Comparison of ENCODE assay signal across 21 cellular contexts in genomic region chr5:113270081-113270480, GRCh38.
DNase-seq lines count a peak whose midpoint lies in the region; ATAC-seq and TF ChIP-seq lines count a peak whose summit lies in the region.
"Had no signal": no experiment of that assay in that cellular context is flagged by ENCODE, and none has a peak within 500 bp of the region (broad histone marks: within the 10 kb centered on the region; RNA-seq: fewer than 3 reads in every experiment).

No MANE protein-coding gene starts in this region.

- H3K9ac ChIP-seq in Loucy (ENCODE audit: low read depth, low read length, poor library complexity, severe bottlenecking) (no peak overlapping the region), parathyroid adenoma (no peak overlapping the region)

- DNase-seq in central memory CD8-positive, alpha-beta T cell (ENCODE audit: low spot score in 2 of 2) = no peak
- DNase-seq in foreskin keratinocyte (no peak), aorta (no peak)
- DNase-seq in effector CD4-positive, alpha-beta T cell = no peak
- no peak for DNase-seq in activated naive CD4-positive, alpha-beta T cell treated with anti-CD3 and anti-CD28 coated beads for 36 hours
- DNase-seq: ACHN, AML-193, DMS 273 treated with DMSO at 0.1 percent for 48 hours, DND-41, NCI-H1105 treated with DMSO at 0.1 percent for 48 hours, NCI-H1694, NCI-H2107, NCI-H510A, NCI-H748 treated with DMSO at 0.1 percent for 48 hours, OCI-M1, SHP77 treated with DMSO at 0.1 percent for 48 hours had no signal

- H3K4me3 Mint-ChIP-seq in central memory CD8-positive, alpha-beta T cell = no peak overlapping the region
- no peak overlapping the region for H3K4me3 Mint-ChIP-seq in activated naive CD4-positive, alpha-beta T cell treated with anti-CD3 and anti-CD28 coated beads for 36 hours

- 0 out of 2 replicates have a peak, but pooled peaks cover 3% of the 10 kb centered on the region for H3F3A ChIP-seq in Loucy (ENCODE audit: low read depth)

- H3K36me3 Mint-ChIP-seq in central memory CD8-positive, alpha-beta T cell (ENCODE audit: insufficient read depth) = no peaks in the 10 kb centered on the region
- H3K36me3 Mint-ChIP-seq in activated naive CD4-positive, alpha-beta T cell treated with anti-CD3 and anti-CD28 coated beads for 36 hours (ENCODE audit: low read depth) = no peaks in the 10 kb centered on the region

- 96 to 99% methylated on average over 5 of the region's 5 CpGs for WGBS in aorta, 2 donors

- H3K4me1 ChIP-seq in Loucy (ENCODE audit: insufficient read depth, low read length, poor library complexity, severe bottlenecking) = peaks cover 43% of the 10 kb centered on the region
- peaks cover 75% of the 10 kb centered on the region for H3K4me1 ChIP-seq in foreskin keratinocyte
- peaks cover 80% of the 10 kb centered on the region for H3K4me1 ChIP-seq in parathyroid adenoma
- H3K4me1 ChIP-seq in aorta (ENCODE audit: control insufficient read depth in 1 of 2, insufficient read depth in 2 of 2, low read length in 2 of 2) = no peaks in the 10 kb centered on the region

- H3K4me1 Mint-ChIP-seq in central memory CD8-positive, alpha-beta T cell = peaks cover 24% of the 10 kb centered on the region
- H3K4me1 Mint-ChIP-seq in activated naive CD4-positive, alpha-beta T cell treated with anti-CD3 and anti-CD28 coated beads for 36 hours (ENCODE audit: low read depth) = peaks cover 7% of the 10 kb centered on the region

- intact Hi-C loops in aorta (cut with DNase I) = no loop called here
- intact Hi-C loops in activated naive CD4-positive, alpha-beta T cell treated with anti-CD3 and anti-CD28 coated beads for 36 hours (cut with micrococcal nuclease) = no loop called here

- H3K4me3 ChIP-seq in Loucy (ENCODE audit: low read length, poor library complexity, severe bottlenecking) (peak overlapping the region; percentile 33), parathyroid adenoma (ENCODE audit: low read depth, low read length) (no peak overlapping the region), aorta (ENCODE audit: low read length in 2 of 2) (no peak overlapping the region)
- H3K4me3 ChIP-seq: HAP-1, K562 had no signal

- no peaks in the 10 kb centered on the region for H3K36me3 ChIP-seq in Loucy (ENCODE audit: insufficient read depth, low read length)
- no peaks in the 10 kb centered on the region for H3K36me3 ChIP-seq in parathyroid adenoma (ENCODE audit: control insufficient read depth, insufficient read depth, low read length)
- no peaks in the 10 kb centered on the region for H3K36me3 ChIP-seq in aorta (ENCODE audit: control insufficient read depth in 1 of 2, insufficient read depth in 2 of 2, low read length in 1 of 2)
- H3K36me3 ChIP-seq: HAP-1 had no signal

- H3K27ac ChIP-seq in foreskin keratinocyte (peak overlapping the region; percentile 27), parathyroid adenoma (peak overlapping the region; percentile 79), aorta (ENCODE audit: low read depth in 1 of 2, low read length in 2 of 2) (no peak overlapping the region)
- H3K27ac ChIP-seq: C4-2B had no signal

- no peaks in the 10 kb centered on the region for H3K9me3 Mint-ChIP-seq in central memory CD8-positive, alpha-beta T cell
- H3K9me3 Mint-ChIP-seq in activated naive CD4-positive, alpha-beta T cell treated with anti-CD3 and anti-CD28 coated beads for 36 hours = no peaks in the 10 kb centered on the region

- no peak for TF ChIP-seq CTCF in Loucy (conservative IDR thresholded peaks at IDR 0.05; ENCODE audit: low read length)
- no peak for TF ChIP-seq CTCF in foreskin keratinocyte (conservative IDR thresholded peaks at IDR 0.05)
- no peak for TF ChIP-seq CTCF in parathyroid adenoma (IDR thresholded peaks at IDR 0.05)

- H3K4me2 ChIP-seq in Loucy (ENCODE audit: low read depth, low read length, poor library complexity, severe bottlenecking) (peak overlapping the region; percentile 51), parathyroid adenoma (ENCODE audit: low read length) (peak overlapping the region; percentile 55)

- no peak for ATAC-seq in central memory CD8-positive, alpha-beta T cell (replicated peaks; ENCODE audit: extremely low read depth, poor library complexity, severe bottlenecking)
- ATAC-seq in foreskin keratinocyte (no peak), aorta (ENCODE audit: low FRiP score) (no peak)
- ATAC-seq: K562 had no signal

- H3K27me3 Mint-ChIP-seq in central memory CD8-positive, alpha-beta T cell = peaks cover 22% of the 10 kb centered on the region
- no peaks in the 10 kb centered on the region for H3K27me3 Mint-ChIP-seq in activated naive CD4-positive, alpha-beta T cell treated with anti-CD3 and anti-CD28 coated beads for 36 hours (ENCODE audit: low read depth)

- no peaks in the 10 kb centered on the region for H4K20me1 ChIP-seq in Loucy (ENCODE audit: insufficient read depth, low read length, poor library complexity, severe bottlenecking)

- no peaks in the 10 kb centered on the region for H3K27me3 ChIP-seq in Loucy (ENCODE audit: insufficient read depth, low read length, poor library complexity, severe bottlenecking)
- no peaks in the 10 kb centered on the region for H3K27me3 ChIP-seq in foreskin keratinocyte
- no peaks in the 10 kb centered on the region for H3K27me3 ChIP-seq in parathyroid adenoma (ENCODE audit: control insufficient read depth, insufficient read depth, low read length)
- H3K27me3 ChIP-seq in aorta (ENCODE audit: control insufficient read depth in 1 of 2, insufficient read depth in 2 of 2, low read length in 1 of 2) = no peaks in the 10 kb centered on the region

- no peaks in the 10 kb centered on the region for H3K9me3 ChIP-seq in Loucy (ENCODE audit: insufficient read depth, low read depth, low read length)
- H3K9me3 ChIP-seq in parathyroid adenoma (ENCODE audit: control insufficient read depth, low read length) = no peaks in the 10 kb centered on the region
- no peaks in the 10 kb centered on the region for H3K9me3 ChIP-seq in aorta (ENCODE audit: control insufficient read depth, low read length)
- H3K9me3 ChIP-seq: HAP-1 had no signal

- H2AFZ ChIP-seq in Loucy (ENCODE audit: low read length) (no peak overlapping the region), parathyroid adenoma (no peak overlapping the region)

- H3K27ac Mint-ChIP-seq in central memory CD8-positive, alpha-beta T cell (ENCODE audit: low read depth) = peak overlapping the region; percentile 23
- no peak overlapping the region for H3K27ac Mint-ChIP-seq in activated naive CD4-positive, alpha-beta T cell treated with anti-CD3 and anti-CD28 coated beads for 36 hours

- CTCF ChIA-PET in activated naive CD4-positive, alpha-beta T cell treated with anti-CD3 and anti-CD28 coated beads for 36 hours (lab: Charles Lee) = no interaction called here

- H3K79me2 ChIP-seq in Loucy (ENCODE audit: insufficient read depth, low read length) (0 out of 2 replicates have a peak, but pooled peaks cover 5% of the 10 kb centered on the region), parathyroid adenoma (peaks cover 52% of the 10 kb centered on the region)

- H3K9me2 ChIP-seq in Loucy (replicated peaks; ENCODE audit: low read depth, low read length) = no peaks in the 10 kb centered on the region

Comparison
In these comparisons a context has a peak if more than half of its experiments do, and no peak if none do; other contexts are left out.
1. H3K27ac ChIP-seq: peak in foreskin keratinocyte (single experiment) and parathyroid adenoma (single experiment); none in aorta (0 of 2).